ENCODE assay signal across 18 cellular contexts in the genomic region with DNA sequence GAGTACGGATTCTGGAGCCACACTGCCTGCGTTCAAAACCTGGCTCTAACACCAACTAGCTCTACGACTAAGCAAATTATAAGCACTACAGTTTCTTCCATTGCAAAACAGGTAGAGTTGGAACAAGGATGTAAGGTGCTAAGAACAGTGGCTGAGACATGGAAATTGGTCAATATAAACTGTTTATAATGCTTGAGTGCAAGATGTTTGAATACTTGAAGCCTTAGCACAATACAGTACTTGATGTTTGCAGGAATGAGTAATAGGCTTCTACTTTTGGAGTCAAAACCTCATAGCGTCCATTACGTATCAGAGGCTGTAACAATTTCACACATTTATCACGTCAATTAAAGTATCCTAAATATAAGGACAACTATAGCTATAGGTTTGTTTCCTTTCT. TPM values are rescaled to one million over a fixed set of nuclear protein-coding genes. Genes with fewer than 3 reads are reported as not detected.
DNase-seq lines count a peak whose midpoint lies in the region; ATAC-seq and TF ChIP-seq lines count a peak whose summit lies in the region.
"Had no signal": no experiment of that assay in that cellular context is flagged by ENCODE, and none has a peak within 500 bp of the region (broad histone marks: within the 10 kb centered on the region; RNA-seq: fewer than 3 reads in every experiment).

No MANE protein-coding gene starts in this region.

- peak overlapping the region; percentile 27 for H3K4me2 ChIP-seq in DND-41 (ENCODE audit: insufficient read depth, low read length)
- H3K4me2 ChIP-seq in trophoblast cell (ENCODE audit: low read length) = no peak overlapping the region

- H2AFZ ChIP-seq in DND-41 (ENCODE audit: low read depth, low read length) (no peak overlapping the region), trophoblast cell (ENCODE audit: insufficient read depth, low read length, poor library complexity) (no peak overlapping the region)

- H3K27me3 Mint-ChIP-seq in activated CD8-positive, alpha-beta memory T cell treated with anti-CD3 and anti-CD28 coated beads, Interleukin-2, amount 10 ng/mL, durations not matched to agents 7 days and 5 days = no peaks in the 10 kb centered on the region

- no peak overlapping the region for H3K18ac ChIP-seq in trophoblast cell (ENCODE audit: low read length)

- H3K9me3 Mint-ChIP-seq in activated CD8-positive, alpha-beta memory T cell treated with anti-CD3 and anti-CD28 coated beads, Interleukin-2, amount 10 ng/mL, durations not matched to agents 7 days and 5 days (ENCODE audit: low read depth) = no peaks in the 10 kb centered on the region

- H4K20me1 ChIP-seq in DND-41 (ENCODE audit: insufficient read depth, low read length) = peaks cover 22% of the 10 kb centered on the region; the same call in 1 of the 2 replicates

- peak overlapping the region; percentile 65 for H3K27ac ChIP-seq in DND-41 (ENCODE audit: low read length)
- no peak overlapping the region for H3K27ac ChIP-seq in colonic mucosa
- H3K27ac ChIP-seq in trophoblast cell (ENCODE audit: low read depth, low read length) = no peak overlapping the region
- peak overlapping the region in 1 of 2 donors; percentile 63 for H3K27ac ChIP-seq in testis
- H3K27ac ChIP-seq: tibial nerve had no signal

- H3K27me3 ChIP-seq in DND-41 (ENCODE audit: insufficient read depth, low read length, poor library complexity) = no peaks in the 10 kb centered on the region
- H3K27me3 ChIP-seq in colonic mucosa = no peaks in the 10 kb centered on the region
- no peaks in the 10 kb centered on the region for H3K27me3 ChIP-seq in trophoblast cell (ENCODE audit: insufficient read depth, low read length)
- H3K27me3 ChIP-seq in testis = no peaks in the 10 kb centered on the region
- H3K27me3 ChIP-seq: BE2C, spleen, tibial nerve had no signal

- H3K4me3 ChIP-seq in DND-41 (ENCODE audit: low read depth in 1 of 2, low read length in 2 of 2) (no peak overlapping the region), colonic mucosa (no peak overlapping the region), trophoblast cell (ENCODE audit: low read depth, low read length) (no peak overlapping the region), testis (no peak overlapping the region)
- H3K4me3 ChIP-seq: spleen, tibial nerve had no signal

- no CpG with 5 or more reads among the region's 6 CpGs for WGBS in trophoblast cell (ENCODE audit: extremely low coverage, insufficient coverage, insufficient read length)
- 67 to 78% methylated on average over 6 of the region's 6 CpGs for WGBS in testis, 2 donors

- peak overlapping the region; percentile 2 for H3K4ac ChIP-seq in trophoblast cell (ENCODE audit: low read depth, low read length)

- H4K91ac ChIP-seq in trophoblast cell (ENCODE audit: low read depth, low read length) = no peak overlapping the region

- DNase-seq in DND-41 (no peak), Kasumi-1 (lab: John Stamatoyannopoulos, UW) (peak; percentile 39 to 58), colonic mucosa (peak; percentile 4), trophoblast cell (no peak), hippocampal formation (lab: John Stamatoyannopoulos, UW) (no peak), testis (no peak)
- no peak for DNase-seq in activated CD8-positive, alpha-beta memory T cell treated with anti-CD3 and anti-CD28 coated beads, Interleukin-2, amount 10 ng/mL, durations not matched to agents 7 days and 5 days
- DNase-seq: BE2C; DMS 273 treated with DMSO at 0.1 percent for 48 hours; GOT3; NCI-H2227 treated with DMSO at 0.1 percent for 48 hours; NK-92 treated with Interleukin-12 subunit alpha and Interleukin-12 subunit beta, amount 100 ng/mL, for 24 hours; spleen had no signal

- H2BK12ac ChIP-seq in trophoblast cell (ENCODE audit: low read length) = no peak overlapping the region

- peaks cover 20% of the 10 kb centered on the region for H3K36me3 Mint-ChIP-seq in activated CD8-positive, alpha-beta memory T cell treated with anti-CD3 and anti-CD28 coated beads, Interleukin-2, amount 10 ng/mL, durations not matched to agents 7 days and 5 days

- H3K4me1 Mint-ChIP-seq in activated CD8-positive, alpha-beta memory T cell treated with anti-CD3 and anti-CD28 coated beads, Interleukin-2, amount 10 ng/mL, durations not matched to agents 7 days and 5 days = peaks cover 37% of the 10 kb centered on the region

- H4K12ac ChIP-seq in trophoblast cell (ENCODE audit: low read depth, low read length) = no peak overlapping the region

- no peak overlapping the region for H3K14ac ChIP-seq in trophoblast cell (ENCODE audit: low read length)

- no peak overlapping the region for H3K27ac Mint-ChIP-seq in activated CD8-positive, alpha-beta memory T cell treated with anti-CD3 and anti-CD28 coated beads, Interleukin-2, amount 10 ng/mL, durations not matched to agents 7 days and 5 days

- H3K9me3 ChIP-seq in DND-41 (ENCODE audit: insufficient read depth, low read length, severe bottlenecking) (no peaks in the 10 kb centered on the region), colonic mucosa (no peaks in the 10 kb centered on the region), trophoblast cell (ENCODE audit: insufficient read depth, low read depth, low read length) (no peaks in the 10 kb centered on the region), testis (no peaks in the 10 kb centered on the region)
- H3K9me3 ChIP-seq: BE2C, spleen, tibial nerve had no signal

- CTCF ChIA-PET in activated CD8-positive, alpha-beta memory T cell treated with anti-CD3 and anti-CD28 coated beads, Interleukin-2, amount 10 ng/mL, durations not matched to agents 7 days and 5 days (lab: Charles Lee) = no interaction called here

- H3K36me3 ChIP-seq in DND-41 (ENCODE audit: insufficient read depth, low read length) (peaks cover 31% of the 10 kb centered on the region), colonic mucosa (no peaks in the 10 kb centered on the region), trophoblast cell (ENCODE audit: control insufficient read depth in 1 of 2, insufficient read depth in 2 of 2, low read length in 2 of 2) (peaks cover 1 to 6% of the 10 kb centered on the region in 2 experiments), testis (ENCODE audit: low read depth, missing control alignments) (no peaks in the 10 kb centered on the region)
- H3K36me3 ChIP-seq: BE2C had no signal

- peaks cover 87% of the 10 kb centered on the region for H3K4me1 ChIP-seq in DND-41 (ENCODE audit: insufficient read depth, low read length)
- peaks cover 15% of the 10 kb centered on the region for H3K4me1 ChIP-seq in colonic mucosa
- H3K4me1 ChIP-seq in trophoblast cell (ENCODE audit: control insufficient read depth in 1 of 2, insufficient read depth in 2 of 2, low read length in 2 of 2) = no peaks in the 10 kb centered on the region
- H3K4me1 ChIP-seq in testis = peaks cover 30% of the 10 kb centered on the region
- H3K4me1 ChIP-seq: BE2C had no signal

- peaks cover 97% of the 10 kb centered on the region for H3K79me2 ChIP-seq in DND-41 (ENCODE audit: insufficient read depth, low read length)
- H3K79me2 ChIP-seq in trophoblast cell (ENCODE audit: control insufficient read depth, insufficient read depth, low read length, poor library complexity) = peaks cover 10% of the 10 kb centered on the region

- H3K4me3 Mint-ChIP-seq in activated CD8-positive, alpha-beta memory T cell treated with anti-CD3 and anti-CD28 coated beads, Interleukin-2, amount 10 ng/mL, durations not matched to agents 7 days and 5 days = no peak overlapping the region

- no peak overlapping the region for H4K8ac ChIP-seq in trophoblast cell (ENCODE audit: low read depth, low read length)

- TF ChIP-seq POLR2A in testis (IDR thresholded peaks at IDR 0.05) = no peak

- ATAC-seq in DND-41 (ENCODE audit: insufficient read depth, low read depth) (no peak), GM19452 (IDR thresholded peaks at IDR 0.05; ENCODE audit: unreplicated experiment) (no peak)
- no peak for ATAC-seq in activated CD8-positive, alpha-beta memory T cell treated with anti-CD3 and anti-CD28 coated beads, Interleukin-2, amount 10 ng/mL, durations not matched to agents 7 days and 5 days

- no peak overlapping the region for H2AK5ac ChIP-seq in trophoblast cell (ENCODE audit: low read length)

- no peak for TF ChIP-seq CTCF in DND-41 (IDR thresholded peaks at IDR 0.05; ENCODE audit: borderline replicate concordance, extremely low read depth, low read length, poor library complexity, severe bottlenecking)
- no peak for TF ChIP-seq CTCF in colonic mucosa (IDR thresholded peaks at IDR 0.05)
- no peak for TF ChIP-seq CTCF in testis (IDR thresholded peaks at IDR 0.05)

- intact Hi-C loops in colonic mucosa (cut with DNase I) = no loop called here
- intact Hi-C loops in testis (cut with DNase I; ENCODE audit: low total_unique reads) = no loop called here

- H2BK120ac ChIP-seq in trophoblast cell (ENCODE audit: insufficient read depth, low read length, poor library complexity) = no peak overlapping the region

- H3K79me1 ChIP-seq in trophoblast cell (ENCODE audit: low read length) = no peaks in the 10 kb centered on the region

- no peak overlapping the region for H2BK5ac ChIP-seq in trophoblast cell (ENCODE audit: low read depth, low read length, poor library complexity)

- H3K9ac ChIP-seq in DND-41 (ENCODE audit: low read depth, low read length) (peak overlapping the region; percentile 2; the same call in 1 of the 2 replicates), colonic mucosa (ENCODE audit: low read depth in 2 of 2, low read length in 2 of 2) (no peak overlapping the region), trophoblast cell (ENCODE audit: low read length) (no peak overlapping the region)

- H3K23ac ChIP-seq in trophoblast cell (ENCODE audit: low read length) = no peak overlapping the region

RNA-seq across cellular contexts. Expression of gene NT5C2, which starts 6.9 kb away (rescaled TPM):
- total RNA-seq in colonic mucosa = 10 to 100 TPM; 59.6 to 89.5 TPM
- polyA plus RNA-seq in trophoblast cell (2013) = 62.0 and 62.9 TPM in 2 replicates
- 10 to 100 TPM; 64.4 to 64.9 TPM for total RNA-seq in activated CD8-positive, alpha-beta memory T cell treated with anti-CD3 and anti-CD28 coated beads, Interleukin-2, amount 10 ng/mL, durations not matched to agents 7 days and 5 days
- 100 to 1,000 TPM; 105 to 114 TPM for total RNA-seq in testis
- 125 TPM for polyA plus RNA-seq in testis (ENCODE audit: insufficient read depth, low read depth, low replicate concordance)

RNA-seq across cellular contexts. Expression of gene RPEL1, which starts 59.6 kb away (rescaled TPM):
- total RNA-seq in colonic mucosa (not detected), testis (not detected)
- not detected in 2 replicates for polyA plus RNA-seq in trophoblast cell (2013)
- not detected for total RNA-seq in activated CD8-positive, alpha-beta memory T cell treated with anti-CD3 and anti-CD28 coated beads, Interleukin-2, amount 10 ng/mL, durations not matched to agents 7 days and 5 days
- not detected for polyA plus RNA-seq in testis (ENCODE audit: insufficient read depth, low read depth, low replicate concordance)
- total RNA-seq: chondrocyte, LHCN-M2, liver, tibial nerve had no signal
- polyA plus RNA-seq: liver, spleen had no signal

Comparison
In these comparisons a context has a peak if more than half of its experiments do, and no peak if none do; other contexts are left out.
1. DNase-seq: peak in Kasumi-1 (2 of 2) and colonic mucosa (single experiment); none in DND-41 (single experiment), trophoblast cell (0 of 2), hippocampal formation (0 of 2), activated CD8-positive, alpha-beta memory T cell treated with anti-CD3 and anti-CD28 coated beads, Interleukin-2, amount 10 ng/mL, durations not matched to agents 7 days and 5 days (single experiment) and testis (single experiment).